8 cellular contexts compared by ENCODE assay signal in genomic region chr6:159217595-159218275, GRCh38. TPM values are rescaled to one million over a fixed set of nuclear protein-coding genes. Genes with fewer than 3 reads are reported as not detected.
A peak's percentile ranks its signal among the peaks of the same experiment; 100 is the strongest.
DNase-seq lines count a peak whose midpoint lies in the region; ATAC-seq and TF ChIP-seq lines count a peak whose summit lies in the region.
"Had no signal": no experiment of that assay in that cellular context is flagged by ENCODE, and none has a peak within 500 bp of the region (broad histone marks: within the 10 kb centered on the region; RNA-seq: fewer than 3 reads in every experiment).

No MANE protein-coding gene starts in this region.

- H3K36me3 Mint-ChIP-seq in activated T-cell treated with anti-CD3 and anti-CD28 coated beads, Interleukin-2, amount 50 U/mL, for 72 hours (ENCODE audit: insufficient read depth in 2 of 2) = no peaks in the 10 kb centered on the region

- no peaks in the 10 kb centered on the region for H3K4me1 ChIP-seq in upper lobe of right lung

- DNase-seq in EL (peak; percentile 31), GM20000 (ENCODE audit: low spot score) (peak; percentile 61), LNCaP clone FGC (ENCODE audit: low read depth) (no peak), islet precursor cell (peak; percentile 84), upper lobe of right lung (no peak), cerebellar nuclear complex (lab: John Stamatoyannopoulos, UW) (no peak)
- peak; percentile 7 to 10 for DNase-seq in activated T-cell treated with anti-CD3 and anti-CD28 coated beads, Interleukin-2, amount 50 U/mL, for 72 hours

- no peaks in the 10 kb centered on the region for H3K9me3 Mint-ChIP-seq in activated T-cell treated with anti-CD3 and anti-CD28 coated beads, Interleukin-2, amount 50 U/mL, for 72 hours

- TF ChIP-seq CTCF in GM20000 (IDR thresholded peaks at IDR 0.05; ENCODE audit: extremely low read depth, missing control alignments) = peak; percentile 28
- TF ChIP-seq CTCF in LNCaP clone FGC (IDR thresholded peaks at IDR 0.05; ENCODE audit: control insufficient read depth, extremely low read depth, insufficient read depth) = peak; percentile 52
- peak; percentile 36 for TF ChIP-seq CTCF in upper lobe of right lung (IDR thresholded peaks at IDR 0.05)

- H3K27me3 ChIP-seq in upper lobe of right lung = no peaks in the 10 kb centered on the region

- ATAC-seq in activated T-cell treated with anti-CD3 and anti-CD28 coated beads, Interleukin-2, amount 50 U/mL, for 72 hours (replicated peaks in 1 of 2) = no peak
- ATAC-seq in upper lobe of right lung = peak; percentile 83

- intact Hi-C loops in upper lobe of right lung (cut with DNase I) = no loop called here

- H3K27ac Mint-ChIP-seq in activated T-cell treated with anti-CD3 and anti-CD28 coated beads, Interleukin-2, amount 50 U/mL, for 72 hours = no peak overlapping the region

- no peak overlapping the region for H3K27ac ChIP-seq in upper lobe of right lung

- no peaks in the 10 kb centered on the region for H3K4me1 Mint-ChIP-seq in activated T-cell treated with anti-CD3 and anti-CD28 coated beads, Interleukin-2, amount 50 U/mL, for 72 hours (ENCODE audit: low read depth)

- peaks cover 35% of the 10 kb centered on the region for H3K27me3 Mint-ChIP-seq in activated T-cell treated with anti-CD3 and anti-CD28 coated beads, Interleukin-2, amount 50 U/mL, for 72 hours (ENCODE audit: low read depth)

- no peaks in the 10 kb centered on the region for H3K9me3 ChIP-seq in upper lobe of right lung

- H3K36me3 ChIP-seq in upper lobe of right lung = no peaks in the 10 kb centered on the region

- H3K4me3 ChIP-seq in LNCaP clone FGC (ENCODE audit: low read depth, low read length) (no peak overlapping the region), upper lobe of right lung (no peak overlapping the region)

- H3K4me3 Mint-ChIP-seq in activated T-cell treated with anti-CD3 and anti-CD28 coated beads, Interleukin-2, amount 50 U/mL, for 72 hours = no peak overlapping the region

RNA-seq across cellular contexts. Expression of gene FNDC1, which starts 48.5 kb away (rescaled TPM):
- under 1 TPM in 1 of 2 donors, not detected in 1; 0.30 TPM for total RNA-seq in activated T-cell treated with anti-CD3 and anti-CD28 coated beads, Interleukin-2, amount 50 U/mL, for 72 hours
- 1.1 TPM for total RNA-seq in upper lobe of right lung
- total RNA-seq: pulmonary artery endothelial cell had no signal

Comparison
In these comparisons a context has a peak if more than half of its experiments do, and no peak if none do; other contexts are left out.
1. DNase-seq: peak in EL (single experiment), GM20000 (single experiment), activated T-cell treated with anti-CD3 and anti-CD28 coated beads, Interleukin-2, amount 50 U/mL, for 72 hours (2 of 2) and islet precursor cell (single experiment); none in LNCaP clone FGC (single experiment), upper lobe of right lung (single experiment) and cerebellar nuclear complex (0 of 2).
2. Peak in every context shown above with its lines, with median percentiles within 50 percentile points of each other: CTCF ChIP-seq.